Comparison of ENCODE assay signal across 8 cellular contexts in genomic region chr1:150605451-150605731, GRCh38. TPM values are rescaled to one million over a fixed set of nuclear protein-coding genes. Genes with fewer than 3 reads are reported as not detected.
A peak's percentile ranks its signal among the peaks of the same experiment; 100 is the strongest.
DNase-seq lines count a peak whose midpoint lies in the region; ATAC-seq, FAIRE-seq and TF ChIP-seq lines count a peak whose summit lies in the region.
"Not testable (repeated sequence)": the region's sequence is repeated elsewhere in the genome, so short reads cannot be mapped to it uniquely, and the experiment has no call there.
"Had no signal": no experiment of that assay in that cellular context is flagged by ENCODE, and none has a peak within 500 bp of the region (broad histone marks: within the 10 kb centered on the region; RNA-seq: fewer than 3 reads in every experiment).

No MANE protein-coding gene starts in this region.

- H3K36me3 ChIP-seq in GM23338 (ENCODE audit: insufficient read depth); SJSA1; ascending aorta; endothelial cell of umbilical vein (ENCODE audit: control insufficient read depth in 2 of 2, extremely low read depth in 1 of 2, insufficient read depth in 2 of 2, low read length in 2 of 2); HepG2 (replicated peaks in 1 of 2; ENCODE audit: control insufficient read depth in 1 of 2, insufficient read depth in 2 of 2, low read length in 2 of 2); osteoblast (ENCODE audit: insufficient read depth, low read length): not testable (repeated sequence)

- not testable (repeated sequence) for H3K9me3 ChIP-seq in SJSA1 (replicated peaks); ascending aorta; endothelial cell of umbilical vein (replicated peaks; ENCODE audit: control insufficient read depth, insufficient read depth, low read length); HepG2 (ENCODE audit: low read length); osteoblast (ENCODE audit: low read depth, low read length)

- peaks cover 20% of the 10 kb centered on the region for H3K4me1 Mint-ChIP-seq in GM23338
- H3K4me1 Mint-ChIP-seq in stimulated activated naive CD8-positive, alpha-beta T cell treated with anti-CD3 and anti-CD28 coated beads, Interleukin-15, Interleukin-2, amounts not matched to agents 100 ng/mL and 50 ng/mL, for 24 hours (ENCODE audit: low read depth) = peaks cover 29% of the 10 kb centered on the region

- POLR2A ChIA-PET in endothelial cell of umbilical vein (lab: Charles Lee) (interaction anchor here (1.9 kb wide), 1 partner anchor 26 kb away, joined by 13 read pairs; the partner anchor contains the start of gene MCL1), HepG2 (lab: Yijun Ruan, JAX) (interaction anchor here (1.1 to 6.3 kb wide), 10 partner anchors 8 to 54 kb away, joined by 3 to 108 read pairs (median 6); partner anchors contain the start of genes ENSA and MCL1)

- intact Hi-C loops in ascending aorta (cut with DNase I) = loop anchor here (2.0 kb wide), 1 partner anchor 27 kb away; the partner anchor contains the start of gene MCL1
- intact Hi-C loops in endothelial cell of umbilical vein (cut with micrococcal nuclease); HepG2 (cut with micrococcal nuclease; ENCODE audit: unreplicated experiment): not testable (repeated sequence)

- H3K4me2 ChIP-seq in GM23338; endothelial cell of umbilical vein (ENCODE audit: insufficient read depth, low read length); osteoblast (ENCODE audit: insufficient read depth, low read length): not testable (repeated sequence)
- H3K4me2 ChIP-seq in HepG2 (ENCODE audit: low read depth, low read length) = peak overlapping the region; percentile 70

- H3K9me3 Mint-ChIP-seq in GM23338; stimulated activated naive CD8-positive, alpha-beta T cell treated with anti-CD3 and anti-CD28 coated beads, Interleukin-15, Interleukin-2, amounts not matched to agents 100 ng/mL and 50 ng/mL, for 24 hours: not testable (repeated sequence)

- H3K9ac ChIP-seq in endothelial cell of umbilical vein (replicated peaks; ENCODE audit: extremely low read depth, insufficient read depth, low read length) (peak overlapping the region; percentile 43), HepG2 (ENCODE audit: insufficient read depth, low read depth, low read length) (peak overlapping the region; percentile 67)

- dilution Hi-C loops in endothelial cell of umbilical vein (cut with MboI; ENCODE audit: extremely low pct_ligation_motif_present, low sequenced_read_pairs) = not testable (repeated sequence)

- ATAC-seq in GM23338, HepG2: not testable (repeated sequence)

- TF ChIP-seq POLR2A in endothelial cell of umbilical vein (IDR thresholded peaks at IDR 0.05; ENCODE audit: low read depth, low read length); HepG2 (IDR thresholded peaks at IDR 0.05; ENCODE audit: insufficient read depth in 1 of 2, low read depth in 2 of 2, low read length in 2 of 2): not testable (repeated sequence)

- FAIRE-seq in endothelial cell of umbilical vein (lab: Jason Lieb, UNC); HepG2 (lab: Jason Lieb, UNC): not testable (repeated sequence)

- not testable (repeated sequence) for H3K79me2 ChIP-seq in GM23338 (replicated peaks; ENCODE audit: insufficient read depth); endothelial cell of umbilical vein (ENCODE audit: control insufficient read depth, insufficient read depth, low read length); HepG2 (ENCODE audit: insufficient read depth, low read length); osteoblast (ENCODE audit: insufficient read depth, low read length)

- not testable (repeated sequence) for TF ChIP-seq RAD21 in HepG2 (CRISPR knock-in tag; IDR thresholded peaks at IDR 0.05)

- WGBS in HepG2 (ENCODE audit: low lambda C conversion rate) = 86% methylated on average over 3 of the region's 3 CpGs

- H3F3A ChIP-seq in GM23338 (replicated peaks; ENCODE audit: low read depth) = not testable (repeated sequence)

- in situ Hi-C loops in HepG2 (cut with HindIII; ENCODE audit: extremely low pct_ligation_motif_present, low pct_unique_long_range_greater_than_20kb) = not testable (repeated sequence)

- H3K27ac ChIP-seq in GM23338 (ENCODE audit: low read depth) = peak overlapping the region; percentile 84
- peak overlapping the region; percentile 92 for H3K27ac ChIP-seq in SJSA1
- peak overlapping the region; percentile 78 to 88 for H3K27ac ChIP-seq in ascending aorta
- H3K27ac ChIP-seq in endothelial cell of umbilical vein (ENCODE audit: insufficient read depth, low read depth, low read length) = peak overlapping the region; percentile 100
- peak overlapping the region; percentile 89 for H3K27ac ChIP-seq in HepG2 (ENCODE audit: extremely low read length, insufficient read depth, low read length)
- H3K27ac ChIP-seq in osteoblast (ENCODE audit: low read depth, low read length) = peak overlapping the region; percentile 93

- peak overlapping the region; percentile 98; the same call in 1 of the 2 replicates for H3K27ac Mint-ChIP-seq in GM23338
- peak overlapping the region; percentile 52 for H3K27ac Mint-ChIP-seq in stimulated activated naive CD8-positive, alpha-beta T cell treated with anti-CD3 and anti-CD28 coated beads, Interleukin-15, Interleukin-2, amounts not matched to agents 100 ng/mL and 50 ng/mL, for 24 hours

- not testable (repeated sequence) for H3K36me3 Mint-ChIP-seq in GM23338 (ENCODE audit: low read depth)
- H3K36me3 Mint-ChIP-seq in stimulated activated naive CD8-positive, alpha-beta T cell treated with anti-CD3 and anti-CD28 coated beads, Interleukin-15, Interleukin-2, amounts not matched to agents 100 ng/mL and 50 ng/mL, for 24 hours (ENCODE audit: low read depth) = peaks cover 27% of the 10 kb centered on the region

- H2AFZ ChIP-seq in GM23338; endothelial cell of umbilical vein (ENCODE audit: low read depth, low read length); HepG2 (ENCODE audit: low read length); osteoblast (ENCODE audit: low read length): not testable (repeated sequence)

- peaks cover 16% of the 10 kb centered on the region for H3K4me1 ChIP-seq in GM23338 (ENCODE audit: insufficient read depth)
- H3K4me1 ChIP-seq in SJSA1 (replicated peaks) = peaks cover 23% of the 10 kb centered on the region
- H3K4me1 ChIP-seq in ascending aorta = peaks cover 3 to 16% of the 10 kb centered on the region in 2 donors
- H3K4me1 ChIP-seq in endothelial cell of umbilical vein (ENCODE audit: control insufficient read depth, extremely low read depth, insufficient read depth, low read length) = peaks cover 17% of the 10 kb centered on the region
- peaks cover 66% of the 10 kb centered on the region for H3K4me1 ChIP-seq in HepG2 (ENCODE audit: insufficient read depth, low read length)
- H3K4me1 ChIP-seq in osteoblast (ENCODE audit: insufficient read depth, low read length) = peaks cover 17% of the 10 kb centered on the region

- not testable (repeated sequence) for H4K20me1 ChIP-seq in GM23338 (replicated peaks; ENCODE audit: insufficient read depth); endothelial cell of umbilical vein (replicated peaks; ENCODE audit: control insufficient read depth, extremely low read depth, insufficient read depth, low read length); HepG2 (ENCODE audit: insufficient read depth, low read length); osteoblast (ENCODE audit: insufficient read depth, low read length)

- H3K27me3 Mint-ChIP-seq in GM23338 (ENCODE audit: insufficient read depth, low read depth, poor library complexity); stimulated activated naive CD8-positive, alpha-beta T cell treated with anti-CD3 and anti-CD28 coated beads, Interleukin-15, Interleukin-2, amounts not matched to agents 100 ng/mL and 50 ng/mL, for 24 hours: not testable (repeated sequence)

- not testable (repeated sequence) for H3K9me1 ChIP-seq in endothelial cell of umbilical vein (replicated peaks; ENCODE audit: control insufficient read depth, extremely low read depth, insufficient read depth, low read length)

- H3K4me3 ChIP-seq in GM23338; SJSA1; ascending aorta; endothelial cell of umbilical vein (replicated peaks in 1 of 3; ENCODE audit: insufficient read depth in 1 of 3, low read depth in 1 of 3, low read length in 3 of 3); osteoblast (ENCODE audit: insufficient read depth, low read length): not testable (repeated sequence)
- peak overlapping the region in 1 of 3 experiments; percentile 52; a peak in 1 of 6 replicates for H3K4me3 ChIP-seq in HepG2 (replicated peaks in 1 of 3; ENCODE audit: insufficient read depth in 1 of 3, low read depth in 2 of 3, low read length in 3 of 3)

- H3K4me3 Mint-ChIP-seq in GM23338; stimulated activated naive CD8-positive, alpha-beta T cell treated with anti-CD3 and anti-CD28 coated beads, Interleukin-15, Interleukin-2, amounts not matched to agents 100 ng/mL and 50 ng/mL, for 24 hours: not testable (repeated sequence)

- TF ChIP-seq CTCF in GM23338 (conservative IDR thresholded peaks at IDR 0.05; ENCODE audit: low read depth in 2 of 2); ascending aorta (IDR thresholded peaks at IDR 0.05); endothelial cell of umbilical vein (IDR thresholded peaks at IDR 0.05; ENCODE audit: extremely low read depth in 1 of 2, insufficient read depth in 1 of 2, low read depth in 1 of 2, low read length in 2 of 2); HepG2 (CRISPR knock-in tag; IDR thresholded peaks at IDR 0.05); osteoblast (IDR thresholded peaks at IDR 0.05; ENCODE audit: extremely low read depth, low read depth, low read length): not testable (repeated sequence)

- BruUV-seq in endothelial cell of umbilical vein (replicated peaks; lab: Mats Ljungman, UMichigan); HepG2 (replicated peaks; lab: Mats Ljungman, UMichigan): not testable (repeated sequence)

- not testable (repeated sequence) for TF ChIP-seq EP300 in HepG2 (IDR thresholded peaks at IDR 0.05; ENCODE audit: low read depth in 2 of 2, low read length in 2 of 2); HepG2 (CRISPR knock-in tag; IDR thresholded peaks at IDR 0.05; ENCODE audit: borderline replicate concordance)

- H3K9me2 ChIP-seq in GM23338 (ENCODE audit: insufficient read depth) = not testable (repeated sequence)

- CTCF ChIA-PET in endothelial cell of umbilical vein (lab: Charles Lee) = interaction anchor here (1.3 to 2.8 kb wide), 3 partner anchors 16 to 45 kb away, joined by 8 to 20 read pairs (median 13); partner anchors contain the start of gene MCL1
- CTCF ChIA-PET in HepG2 (lab: Yijun Ruan, JAX; ENCODE audit: low intra/inter-chr PET ratio, low total read pairs) = not testable (repeated sequence)

- DNase-seq in GM23338 (ENCODE audit: low spot score); SJSA1 (ENCODE audit: low read depth in 1 of 2, low spot score in 2 of 2); ascending aorta (ENCODE audit: low spot score in 2 of 2); endothelial cell of umbilical vein (ENCODE audit: low read depth, low spot score); HepG2 (ENCODE audit: low spot score); osteoblast (ENCODE audit: insufficient read length, low spot score, missing footprints): not testable (repeated sequence)

- not testable (repeated sequence) for H3K27me3 ChIP-seq in GM23338 (ENCODE audit: insufficient read depth); SJSA1 (replicated peaks); ascending aorta; endothelial cell of umbilical vein (ENCODE audit: control insufficient read depth in 2 of 2, insufficient read depth in 2 of 2, low read length in 2 of 2); HepG2 (ENCODE audit: control insufficient read depth in 1 of 2, insufficient read depth in 2 of 2, low read length in 2 of 2); osteoblast (ENCODE audit: insufficient read depth, low read length)

RNA-seq across cellular contexts. Expression of gene ENSA, which starts 24.0 kb away (rescaled TPM):
- 143 and 200 TPM in 2 replicates for total RNA-seq in GM23338 (2014; rRNA removed; shearing (Covaris generic))
- polyA plus RNA-seq in GM23338 (2016; fragmentation: Nextera tagmentation; extraction: Ambion mirVana) = 114 and 121 TPM in 2 replicates
- 121 and 160 TPM in 2 replicates for total RNA-seq in SJSA1 (2014; rRNA removed; shearing (Covaris generic))
- total RNA-seq in ascending aorta = 138 TPM
- 155 and 162 TPM in 2 replicates for total RNA-seq in endothelial cell of umbilical vein
- 30.5 and 32.4 TPM in 2 replicates for polyA plus RNA-seq in endothelial cell of umbilical vein
- 111 and 131 TPM in 2 replicates for polyA plus RNA-seq in endothelial cell of umbilical vein (2011; cell fraction: cytosol; rRNA removed)
- polyA plus RNA-seq in endothelial cell of umbilical vein (2011; cell fraction: nucleus; rRNA removed) = 42.8 and 60.9 TPM in 2 replicates
- polyA plus RNA-seq in endothelial cell of umbilical vein (2012) = 83.2 and 112 TPM in 2 replicates
- polyA minus RNA-seq in endothelial cell of umbilical vein = 20.8 and 22.0 TPM in 2 replicates
- polyA minus RNA-seq in endothelial cell of umbilical vein (2011; cell fraction: cytosol; rRNA and poly(A)+ RNA removed) = 45.0 TPM
- 22.8 and 31.9 TPM in 2 replicates for polyA minus RNA-seq in endothelial cell of umbilical vein (2011; cell fraction: nucleus; rRNA and poly(A)+ RNA removed)
- total RNA-seq in HepG2 (2016; rRNA removed; fragmentation: Illumina TruSeq; extraction: Trizol) = 111 and 137 TPM in 2 replicates
- total RNA-seq in HepG2 (2016; cell fraction: cytosol; rRNA removed; fragmentation: Illumina TruSeq; extraction: Trizol; ENCODE audit: low read depth) = 32.7 and 33.3 TPM in 2 replicates
- 104 and 136 TPM in 2 replicates for total RNA-seq in HepG2 (2016; cell fraction: insoluble cytoplasmic fraction; rRNA removed; fragmentation: Illumina TruSeq; extraction: Trizol)
- 71.0 and 79.7 TPM in 2 replicates for total RNA-seq in HepG2 (2016; cell fraction: membrane; rRNA removed; fragmentation: Illumina TruSeq; extraction: Trizol)
- total RNA-seq in HepG2 (2016; cell fraction: nucleus; rRNA removed; fragmentation: Illumina TruSeq; extraction: Trizol) = 59.2 and 64.7 TPM in 2 replicates
- 54.5 and 55.1 TPM in 2 replicates for polyA plus RNA-seq in HepG2 (2011; rRNA removed)
- 35.3 and 39.9 TPM in 2 replicates for polyA plus RNA-seq in HepG2 (2011; cell fraction: cytosol; rRNA removed)
- polyA plus RNA-seq in HepG2 (2011; cell fraction: nucleus; rRNA removed) = 18.3 and 19.1 TPM in 2 replicates
- polyA plus RNA-seq in HepG2 (2012) = 68.7 and 69.6 TPM in 2 replicates
- polyA plus RNA-seq in HepG2 (2016; cell fraction: cytosol; fragmentation: Illumina TruSeq; extraction: Trizol; ENCODE audit: low read depth) = 46.8 and 50.7 TPM in 2 replicates
- 203 and 211 TPM in 2 replicates for polyA plus RNA-seq in HepG2 (2016; cell fraction: insoluble cytoplasmic fraction; fragmentation: Illumina TruSeq; extraction: Trizol; ENCODE audit: low read depth)
- polyA plus RNA-seq in HepG2 (2016; cell fraction: membrane; fragmentation: Illumina TruSeq; extraction: Trizol; ENCODE audit: low read depth) = 87.0 and 96.1 TPM in 2 replicates
- 97.2 and 103 TPM in 2 replicates for polyA plus RNA-seq in HepG2 (2016; cell fraction: nucleus; fragmentation: Illumina TruSeq; extraction: Trizol; ENCODE audit: insufficient read depth, low read depth)
- polyA minus RNA-seq in HepG2 (2011; rRNA and poly(A)+ RNA removed; ENCODE audit: low replicate concordance) = 25.8 and 53.2 TPM in 2 replicates
- 16.0 and 18.2 TPM in 2 replicates for polyA minus RNA-seq in HepG2 (2011; cell fraction: cytosol; rRNA and poly(A)+ RNA removed)
- polyA minus RNA-seq in HepG2 (2011; cell fraction: nucleus; rRNA and poly(A)+ RNA removed) = 34.9 and 47.6 TPM in 2 replicates
- 63.1 and 66.6 TPM in 2 replicates for total RNA-seq in osteoblast

RNA-seq across cellular contexts. Expression of gene MCL1, which starts 26.0 kb away (rescaled TPM):
- 237 and 244 TPM in 2 replicates for total RNA-seq in GM23338 (2014; rRNA removed; shearing (Covaris generic))
- polyA plus RNA-seq in GM23338 (2016; fragmentation: Nextera tagmentation; extraction: Ambion mirVana) (46.7 and 55.3 TPM in 2 replicates), endothelial cell of umbilical vein (63.9 and 87.3 TPM in 2 replicates), HepG2 (2011; rRNA removed) (69.5 and 70.6 TPM in 2 replicates)
- total RNA-seq in SJSA1 (2014; rRNA removed; shearing (Covaris generic)) = 183 and 225 TPM in 2 replicates
- total RNA-seq in ascending aorta (394 TPM), endothelial cell of umbilical vein (186 and 212 TPM in 2 replicates), HepG2 (2016; rRNA removed; fragmentation: Illumina TruSeq; extraction: Trizol) (113 and 125 TPM in 2 replicates), osteoblast (168 and 176 TPM in 2 replicates)
- polyA plus RNA-seq in endothelial cell of umbilical vein (2011; cell fraction: cytosol; rRNA removed) = 71.3 and 83.7 TPM in 2 replicates
- 334 and 381 TPM in 2 replicates for polyA plus RNA-seq in endothelial cell of umbilical vein (2011; cell fraction: nucleus; rRNA removed)
- polyA plus RNA-seq in endothelial cell of umbilical vein (2012) = 120 and 171 TPM in 2 replicates
- polyA minus RNA-seq in endothelial cell of umbilical vein = 129 and 158 TPM in 2 replicates
- 105 TPM for polyA minus RNA-seq in endothelial cell of umbilical vein (2011; cell fraction: cytosol; rRNA and poly(A)+ RNA removed)
- 263 and 290 TPM in 2 replicates for polyA minus RNA-seq in endothelial cell of umbilical vein (2011; cell fraction: nucleus; rRNA and poly(A)+ RNA removed)
- total RNA-seq in HepG2 (2016; cell fraction: cytosol; rRNA removed; fragmentation: Illumina TruSeq; extraction: Trizol; ENCODE audit: low read depth) = 16.3 and 19.0 TPM in 2 replicates
- total RNA-seq in HepG2 (2016; cell fraction: insoluble cytoplasmic fraction; rRNA removed; fragmentation: Illumina TruSeq; extraction: Trizol) = 108 and 127 TPM in 2 replicates
- total RNA-seq in HepG2 (2016; cell fraction: membrane; rRNA removed; fragmentation: Illumina TruSeq; extraction: Trizol) = 41.9 and 48.9 TPM in 2 replicates
- 150 and 151 TPM in 2 replicates for total RNA-seq in HepG2 (2016; cell fraction: nucleus; rRNA removed; fragmentation: Illumina TruSeq; extraction: Trizol)
- polyA plus RNA-seq in HepG2 (2011; cell fraction: cytosol; rRNA removed) = 40.6 and 51.3 TPM in 2 replicates
- 127 and 138 TPM in 2 replicates for polyA plus RNA-seq in HepG2 (2011; cell fraction: nucleus; rRNA removed)
- 59.5 and 80.1 TPM in 2 replicates for polyA plus RNA-seq in HepG2 (2012)
- 5.6 and 6.4 TPM in 2 replicates for polyA plus RNA-seq in HepG2 (2016; cell fraction: cytosol; fragmentation: Illumina TruSeq; extraction: Trizol; ENCODE audit: low read depth)
- 99.4 and 100.0 TPM in 2 replicates for polyA plus RNA-seq in HepG2 (2016; cell fraction: insoluble cytoplasmic fraction; fragmentation: Illumina TruSeq; extraction: Trizol; ENCODE audit: low read depth)
- 21.9 and 23.4 TPM in 2 replicates for polyA plus RNA-seq in HepG2 (2016; cell fraction: membrane; fragmentation: Illumina TruSeq; extraction: Trizol; ENCODE audit: low read depth)
- 207 and 216 TPM in 2 replicates for polyA plus RNA-seq in HepG2 (2016; cell fraction: nucleus; fragmentation: Illumina TruSeq; extraction: Trizol; ENCODE audit: insufficient read depth, low read depth)
- polyA minus RNA-seq in HepG2 (2011; rRNA and poly(A)+ RNA removed; ENCODE audit: low replicate concordance) = 65.4 and 90.8 TPM in 2 replicates
- polyA minus RNA-seq in HepG2 (2011; cell fraction: cytosol; rRNA and poly(A)+ RNA removed) = 72.9 and 73.2 TPM in 2 replicates
- polyA minus RNA-seq in HepG2 (2011; cell fraction: nucleus; rRNA and poly(A)+ RNA removed) = 152 and 196 TPM in 2 replicates

RNA-seq across cellular contexts. Expression of gene ADAMTSL4, which starts 56.2 kb away (rescaled TPM):
- 3.6 and 5.3 TPM in 2 replicates for total RNA-seq in GM23338 (2014; rRNA removed; shearing (Covaris generic))
- 4.6 and 5.8 TPM in 2 replicates for polyA plus RNA-seq in GM23338 (2016; fragmentation: Nextera tagmentation; extraction: Ambion mirVana)
- 0.42 TPM in 1 of 2 replicates, not detected in the other for total RNA-seq in SJSA1 (2014; rRNA removed; shearing (Covaris generic))
- total RNA-seq in ascending aorta = 85.3 TPM
- total RNA-seq in endothelial cell of umbilical vein = 0.37 and 0.73 TPM in 2 replicates
- 0.96 and 1.0 TPM in 2 replicates for polyA plus RNA-seq in endothelial cell of umbilical vein
- polyA plus RNA-seq in endothelial cell of umbilical vein (2011; cell fraction: cytosol; rRNA removed) = 0.67 and 0.75 TPM in 2 replicates
- polyA plus RNA-seq in endothelial cell of umbilical vein (2011; cell fraction: nucleus; rRNA removed) = 0.63 and 0.74 TPM in 2 replicates
- polyA plus RNA-seq in endothelial cell of umbilical vein (2012) = 3.0 and 3.6 TPM in 2 replicates
- 2.5 and 4.0 TPM in 2 replicates for polyA minus RNA-seq in endothelial cell of umbilical vein
- 2.8 TPM for polyA minus RNA-seq in endothelial cell of umbilical vein (2011; cell fraction: cytosol; rRNA and poly(A)+ RNA removed)
- 0.58 TPM in 1 of 2 replicates, not detected in the other for polyA minus RNA-seq in endothelial cell of umbilical vein (2011; cell fraction: nucleus; rRNA and poly(A)+ RNA removed)
- 1.9 and 3.9 TPM in 2 replicates for total RNA-seq in HepG2 (2016; rRNA removed; fragmentation: Illumina TruSeq; extraction: Trizol)
- total RNA-seq in HepG2 (2016; cell fraction: cytosol; rRNA removed; fragmentation: Illumina TruSeq; extraction: Trizol; ENCODE audit: low read depth) = 1.3 and 1.4 TPM in 2 replicates
- 1.4 and 3.5 TPM in 2 replicates for total RNA-seq in HepG2 (2016; cell fraction: insoluble cytoplasmic fraction; rRNA removed; fragmentation: Illumina TruSeq; extraction: Trizol)
- total RNA-seq in HepG2 (2016; cell fraction: membrane; rRNA removed; fragmentation: Illumina TruSeq; extraction: Trizol) = 2.8 TPM in 2 replicates
- 5.1 and 8.0 TPM in 2 replicates for total RNA-seq in HepG2 (2016; cell fraction: nucleus; rRNA removed; fragmentation: Illumina TruSeq; extraction: Trizol)
- 15.1 and 16.4 TPM in 2 replicates for polyA plus RNA-seq in HepG2 (2011; rRNA removed)
- polyA plus RNA-seq in HepG2 (2011; cell fraction: cytosol; rRNA removed) = 7.9 and 8.3 TPM in 2 replicates
- 81.6 and 99.7 TPM in 2 replicates for polyA plus RNA-seq in HepG2 (2011; cell fraction: nucleus; rRNA removed)
- 6.4 and 10.9 TPM in 2 replicates for polyA plus RNA-seq in HepG2 (2012)
- 0.93 and 1.3 TPM in 2 replicates for polyA plus RNA-seq in HepG2 (2016; cell fraction: cytosol; fragmentation: Illumina TruSeq; extraction: Trizol; ENCODE audit: low read depth)
- polyA plus RNA-seq in HepG2 (2016; cell fraction: insoluble cytoplasmic fraction; fragmentation: Illumina TruSeq; extraction: Trizol; ENCODE audit: low read depth) = 4.0 and 4.2 TPM in 2 replicates
- polyA plus RNA-seq in HepG2 (2016; cell fraction: membrane; fragmentation: Illumina TruSeq; extraction: Trizol; ENCODE audit: low read depth) = 3.3 and 3.7 TPM in 2 replicates
- 32.6 and 38.0 TPM in 2 replicates for polyA plus RNA-seq in HepG2 (2016; cell fraction: nucleus; fragmentation: Illumina TruSeq; extraction: Trizol; ENCODE audit: insufficient read depth, low read depth)
- 5.9 and 8.8 TPM in 2 replicates for polyA minus RNA-seq in HepG2 (2011; rRNA and poly(A)+ RNA removed; ENCODE audit: low replicate concordance)
- 5.3 and 6.0 TPM in 2 replicates for polyA minus RNA-seq in HepG2 (2011; cell fraction: cytosol; rRNA and poly(A)+ RNA removed)
- 9.4 TPM in 2 replicates for polyA minus RNA-seq in HepG2 (2011; cell fraction: nucleus; rRNA and poly(A)+ RNA removed)
- total RNA-seq in osteoblast = 3.2 and 5.4 TPM in 2 replicates
- polyA plus RNA-seq: CD8-positive, alpha-beta memory T cell had no signal
